ENCODE assay signal across 20 cellular contexts in the genomic region with DNA sequence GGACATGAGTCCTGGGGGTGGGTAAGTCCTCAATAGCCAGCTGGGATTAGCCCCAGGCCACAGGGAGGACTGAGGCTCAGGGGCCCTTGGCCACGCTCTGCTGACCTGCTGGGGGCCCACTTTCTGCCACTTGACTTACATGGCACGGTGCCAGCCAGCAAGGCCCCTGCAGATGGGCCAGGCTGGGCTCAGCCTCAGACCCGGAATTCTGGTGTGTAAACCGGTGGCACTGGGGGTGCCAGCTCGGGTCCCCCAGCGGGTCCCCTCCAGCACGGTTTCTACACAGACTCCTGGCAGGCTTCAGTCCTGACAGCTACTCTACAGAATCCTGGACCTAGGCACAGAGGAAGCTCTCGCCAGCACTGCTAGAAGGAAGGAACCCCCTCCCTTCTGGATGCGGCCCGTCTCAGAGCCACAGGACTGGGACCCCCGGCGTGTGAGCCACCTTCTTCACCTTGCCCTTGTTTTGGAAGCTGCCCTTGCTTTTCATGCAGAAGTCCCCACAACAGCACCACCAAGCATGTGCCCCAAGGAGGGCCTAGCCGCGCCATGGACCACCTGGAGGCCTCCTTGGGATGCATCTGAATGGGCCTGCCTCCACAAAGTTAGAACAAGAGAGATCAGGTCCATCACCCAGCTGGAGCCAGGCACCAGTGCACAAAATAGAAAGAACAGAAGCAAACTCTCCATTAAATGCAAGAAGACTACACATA. TPM values are rescaled to one million over a fixed set of nuclear protein-coding genes. Genes with fewer than 3 reads are reported as not detected.
DNase-seq lines count a peak whose midpoint lies in the region; ATAC-seq and TF ChIP-seq lines count a peak whose summit lies in the region.
"Had no signal": no experiment of that assay in that cellular context is flagged by ENCODE, and none has a peak within 500 bp of the region (broad histone marks: within the 10 kb centered on the region; RNA-seq: fewer than 3 reads in every experiment).

No MANE protein-coding gene starts in this region.

- H3K27me3 Mint-ChIP-seq in activated B cell treated with CpG ODN at 0.5 μM for 24 hours (no peaks in the 10 kb centered on the region), nephron (ENCODE audit: low read depth) (peaks cover 6% of the 10 kb centered on the region), T-cell (no peaks in the 10 kb centered on the region)
- H3K27me3 Mint-ChIP-seq: activated naive CD4-positive, alpha-beta T cell treated with anti-CD3 and anti-CD28 coated beads, Interleukin-2, amount 50 U/mL, for 24 hours; CD4-positive, CD25-positive, alpha-beta regulatory T cell; naive thymus-derived CD4-positive, alpha-beta T cell had no signal

- no peak overlapping the region for H3K4me3 Mint-ChIP-seq in activated B cell treated with CpG ODN at 0.5 μM for 24 hours
- peak overlapping the region in 1 of 3 experiments; percentile 25 for H3K4me3 Mint-ChIP-seq in nephron
- H3K4me3 Mint-ChIP-seq in T-cell, result no peak overlapping the region
- H3K4me3 Mint-ChIP-seq: activated naive CD4-positive, alpha-beta T cell treated with anti-CD3 and anti-CD28 coated beads, Interleukin-2, amount 50 U/mL, for 24 hours; activated T-helper 1 cell treated with anti-CD3 and anti-CD28 coated beads, Interleukin-12 subunit alpha, Interleukin-12 subunit beta, Interleukin-2, Interleukin-4 antibody, amounts not matched to agents 30 ng/mL and 10 ng/mL and 1 ng/mL, durations not matched to agents 14 hours and 24 hours and 36 hours; HFFc6 had no signal

- H3K27me3 ChIP-seq in right cardiac atrium (ENCODE audit: control insufficient read depth, insufficient read depth) (no peaks in the 10 kb centered on the region), right atrium auricular region (no peaks in the 10 kb centered on the region), aorta (ENCODE audit: control insufficient read depth in 1 of 2, insufficient read depth in 2 of 2, low read length in 1 of 2) (no peaks in the 10 kb centered on the region)
- H3K27me3 ChIP-seq: ascending aorta, testis had no signal

- DNase-seq in right cardiac atrium (peak in 2 of 3 donors; percentile 55 to 56), right atrium auricular region (ENCODE audit: low spot score) (no peak), activated B cell treated with CpG ODN at 0.5 μM for 24 hours (peak; percentile 12), aorta (peak; percentile 38 to 73), T-cell (no peak)
- DNase-seq: CD4-positive, CD25-positive, alpha-beta regulatory T cell; central memory CD4-positive, alpha-beta T cell; HFFc6; naive thymus-derived CD4-positive, alpha-beta T cell; NCI-H2081 treated with DMSO at 0.1 percent for 48 hours; NCI-H345; SHP77 treated with DMSO at 0.1 percent for 48 hours; stimulated activated naive CD4-positive, alpha-beta T cell treated with Interleukin-2 at 50 U/mL for 16 hours; testis had no signal

- CTCF ChIA-PET in activated B cell treated with CpG ODN at 0.5 μM for 24 hours (lab: Charles Lee), result no interaction called here
- CTCF ChIA-PET in T-cell (lab: Charles Lee), result no interaction called here

- WGBS in right cardiac atrium, result 91% methylated on average over 14 of the region's 14 CpGs
- 92 to 95% methylated on average over 14 of the region's 14 CpGs for WGBS in aorta, 2 donors

- H3K9me3 ChIP-seq in right cardiac atrium (ENCODE audit: control insufficient read depth, low read length), result no peaks in the 10 kb centered on the region
- H3K9me3 ChIP-seq in right atrium auricular region, result no peaks in the 10 kb centered on the region
- H3K9me3 ChIP-seq in aorta (ENCODE audit: control insufficient read depth, low read length), result no peaks in the 10 kb centered on the region
- H3K9me3 ChIP-seq: ascending aorta, testis had no signal

- peaks cover 7% of the 10 kb centered on the region for H3K4me1 Mint-ChIP-seq in activated B cell treated with CpG ODN at 0.5 μM for 24 hours
- peaks cover 45% of the 10 kb centered on the region for H3K4me1 Mint-ChIP-seq in nephron
- H3K4me1 Mint-ChIP-seq in T-cell, result peaks cover 31 to 42% (median 32%) of the 10 kb centered on the region in 3 donors

- H3K36me3 ChIP-seq in right atrium auricular region (no peaks in the 10 kb centered on the region), aorta (ENCODE audit: control insufficient read depth in 1 of 2, insufficient read depth in 2 of 2, low read length in 1 of 2) (no peaks in the 10 kb centered on the region)
- H3K36me3 ChIP-seq: ascending aorta had no signal

- POLR2A ChIA-PET in activated B cell treated with CpG ODN at 0.5 μM for 24 hours (lab: Charles Lee) (no interaction called here), T-cell (lab: Charles Lee) (interaction anchor here in 1 of 2 donors (1.5 kb wide), 1 partner anchor 12 kb away, joined by 4 read pairs; no protein-coding TSS in a partner anchor)

- H3K4me3 ChIP-seq in right cardiac atrium (ENCODE audit: low read length), result no peak overlapping the region
- H3K4me3 ChIP-seq in right atrium auricular region, result no peak overlapping the region
- H3K4me3 ChIP-seq in aorta (ENCODE audit: low read length in 2 of 2), result no peak overlapping the region
- H3K4me3 ChIP-seq: ascending aorta, testis had no signal

- no peak overlapping the region for H3K27ac ChIP-seq in right cardiac atrium (ENCODE audit: low read length)
- H3K27ac ChIP-seq in right atrium auricular region, result no peak overlapping the region
- H3K27ac ChIP-seq in aorta (ENCODE audit: low read depth in 1 of 2, low read length in 2 of 2), result no peak overlapping the region
- H3K27ac ChIP-seq: ascending aorta, testis had no signal

- ATAC-seq in right cardiac atrium, result no peak
- ATAC-seq in activated B cell treated with CpG ODN at 0.5 μM for 24 hours (ENCODE audit: low read depth), result no peak
- no peak for ATAC-seq in aorta (ENCODE audit: low FRiP score)
- ATAC-seq in HG03045 (IDR thresholded peaks at IDR 0.05; ENCODE audit: unreplicated experiment), result no peak
- ATAC-seq in HG03342 (IDR thresholded peaks at IDR 0.05; ENCODE audit: unreplicated experiment), result no peak
- ATAC-seq in T-cell (replicated peaks in 1 of 4), result no peak
- ATAC-seq: naive thymus-derived CD4-positive, alpha-beta T cell had no signal

- intact Hi-C loops in right cardiac atrium (cut with DNase I), result loop anchor here in 1 of 4 donors (10.0 kb wide), 1 partner anchor 168 kb away; no protein-coding TSS in a partner anchor
- intact Hi-C loops in activated B cell treated with CpG ODN at 0.5 μM for 24 hours (cut with micrococcal nuclease), result no loop called here
- intact Hi-C loops in aorta (cut with DNase I), result loop anchor here in 1 of 2 donors (10.0 kb wide), 1 partner anchor 168 kb away; no protein-coding TSS in a partner anchor

- TF ChIP-seq CTCF in right atrium auricular region (IDR thresholded peaks at IDR 0.05) (no peak), activated B cell treated with CpG ODN at 0.5 μM for 24 hours (IDR thresholded peaks at IDR 0.05) (no peak), nephron (IDR thresholded peaks at IDR 0.05; ENCODE audit: unreplicated experiment in 3 of 3) (no peak)

- H3K36me3 Mint-ChIP-seq in activated B cell treated with CpG ODN at 0.5 μM for 24 hours (ENCODE audit: low read depth) (peaks cover 5% of the 10 kb centered on the region), nephron (ENCODE audit: low read depth) (peaks cover 9% of the 10 kb centered on the region), T-cell (peaks cover 12% of the 10 kb centered on the region)

- H3K27ac Mint-ChIP-seq in activated B cell treated with CpG ODN at 0.5 μM for 24 hours, result no peak overlapping the region
- H3K27ac Mint-ChIP-seq in nephron, result peak overlapping the region; percentile 67 to 88 (median 69)
- no peak overlapping the region for H3K27ac Mint-ChIP-seq in T-cell
- H3K27ac Mint-ChIP-seq: activated naive CD4-positive, alpha-beta T cell treated with anti-CD3 and anti-CD28 coated beads, Interleukin-2, amount 50 U/mL, for 24 hours; activated T-helper 1 cell treated with anti-CD3 and anti-CD28 coated beads, Interleukin-12 subunit alpha, Interleukin-12 subunit beta, Interleukin-2, Interleukin-4 antibody, amounts not matched to agents 30 ng/mL and 10 ng/mL and 1 ng/mL, durations not matched to agents 14 hours and 24 hours and 36 hours; HFFc6 had no signal

- peaks cover 2% of the 10 kb centered on the region for H3K9me3 Mint-ChIP-seq in activated B cell treated with CpG ODN at 0.5 μM for 24 hours
- no peaks in the 10 kb centered on the region for H3K9me3 Mint-ChIP-seq in nephron
- H3K9me3 Mint-ChIP-seq in T-cell, result peaks cover 0 to 1% (median 0%) of the 10 kb centered on the region in 3 donors
- H3K9me3 Mint-ChIP-seq: activated naive CD4-positive, alpha-beta T cell treated with anti-CD3 and anti-CD28 coated beads, Interleukin-2, amount 50 U/mL, for 24 hours; activated T-helper 1 cell treated with anti-CD3 and anti-CD28 coated beads, Interleukin-12 subunit alpha, Interleukin-12 subunit beta, Interleukin-2, Interleukin-4 antibody, amounts not matched to agents 30 ng/mL and 10 ng/mL and 1 ng/mL, durations not matched to agents 14 hours and 24 hours and 36 hours; CD4-positive, CD25-positive, alpha-beta regulatory T cell; HFFc6; naive thymus-derived CD4-positive, alpha-beta T cell had no signal

- H3K4me1 ChIP-seq in right cardiac atrium (ENCODE audit: control insufficient read depth, insufficient read depth, low read length), result peaks cover 6% of the 10 kb centered on the region
- H3K4me1 ChIP-seq in right atrium auricular region, result peaks cover 0 to 34% of the 10 kb centered on the region in 2 donors
- H3K4me1 ChIP-seq in aorta (ENCODE audit: control insufficient read depth in 1 of 2, insufficient read depth in 2 of 2, low read length in 2 of 2), result no peaks in the 10 kb centered on the region

RNA-seq across cellular contexts. Expression of a gene that starts 8.0 kb away (rescaled TPM):
- 10 to 100 TPM; 18.3 to 29.1 (median 25.4) TPM for total RNA-seq in right cardiac atrium
- 7.8 TPM for polyA plus RNA-seq in right cardiac atrium
- 10 to 100 TPM in 1 of 2 donors, 1 to 10 TPM in 1; 8.1 to 20.1 TPM for total RNA-seq in right atrium auricular region
- total RNA-seq in activated B cell treated with CpG ODN at 0.5 μM for 24 hours, result 30.9 and 31.9 TPM in 2 replicates
- 10 to 100 TPM; 50.7 to 75.5 TPM for total RNA-seq in aorta
- polyA plus RNA-seq in aorta, result 1 to 10 TPM; 6.8 to 9.6 TPM
- 10 to 100 TPM; 44.8 to 80.2 (median 60.9) TPM for total RNA-seq in T-cell

Comparison
In these comparisons a context has a peak if more than half of its experiments do, and no peak if none do; other contexts are left out.
1. DNase-seq: peak in right cardiac atrium (2 of 3), activated B cell treated with CpG ODN at 0.5 μM for 24 hours (single experiment) and aorta (2 of 2); none in right atrium auricular region (single experiment) and T-cell (0 of 34).
2. H3K27ac Mint-ChIP-seq: peak in nephron (3 of 3); none in activated B cell treated with CpG ODN at 0.5 μM for 24 hours (single experiment) and T-cell (0 of 2).